In genomic region chr19:51576850-51577249, GRCh38 we compare ENCODE assay signal across 1 cellular context.
TF ChIP-seq lines count a peak whose summit lies in the region.

No MANE protein-coding gene starts in this region.

TF ChIP-seq in GM12878, 131 proteins besides CTCF, POLR2A, EP300 and RAD21:
- TF ChIP-seq PKNOX1 (IDR thresholded peaks at IDR 0.05) (peak; percentile 53), ATF7 (IDR thresholded peaks at IDR 0.05; ENCODE audit: low read depth) (no peak), YY1 (IDR thresholded peaks at IDR 0.05; ENCODE audit: low read depth, low read length) (0 out of 2 replicates have a peak, but pooled peaks have one; percentile 3), GABPA (IDR thresholded peaks at IDR 0.05; ENCODE audit: low read depth) (no peak), ZSCAN29 (IDR thresholded peaks at IDR 0.05) (no peak), HDAC2 (IDR thresholded peaks at IDR 0.05) (no peak), MYC (IDR thresholded peaks at IDR 0.05; ENCODE audit: insufficient read depth, insufficient read length, insufficient replicate concordance, low read length, severe bottlenecking) (no peak), FOXM1 (IDR thresholded peaks at IDR 0.05; ENCODE audit: low read depth, low read length) (no peak)
- TF ChIP-seq, protein P1, sequence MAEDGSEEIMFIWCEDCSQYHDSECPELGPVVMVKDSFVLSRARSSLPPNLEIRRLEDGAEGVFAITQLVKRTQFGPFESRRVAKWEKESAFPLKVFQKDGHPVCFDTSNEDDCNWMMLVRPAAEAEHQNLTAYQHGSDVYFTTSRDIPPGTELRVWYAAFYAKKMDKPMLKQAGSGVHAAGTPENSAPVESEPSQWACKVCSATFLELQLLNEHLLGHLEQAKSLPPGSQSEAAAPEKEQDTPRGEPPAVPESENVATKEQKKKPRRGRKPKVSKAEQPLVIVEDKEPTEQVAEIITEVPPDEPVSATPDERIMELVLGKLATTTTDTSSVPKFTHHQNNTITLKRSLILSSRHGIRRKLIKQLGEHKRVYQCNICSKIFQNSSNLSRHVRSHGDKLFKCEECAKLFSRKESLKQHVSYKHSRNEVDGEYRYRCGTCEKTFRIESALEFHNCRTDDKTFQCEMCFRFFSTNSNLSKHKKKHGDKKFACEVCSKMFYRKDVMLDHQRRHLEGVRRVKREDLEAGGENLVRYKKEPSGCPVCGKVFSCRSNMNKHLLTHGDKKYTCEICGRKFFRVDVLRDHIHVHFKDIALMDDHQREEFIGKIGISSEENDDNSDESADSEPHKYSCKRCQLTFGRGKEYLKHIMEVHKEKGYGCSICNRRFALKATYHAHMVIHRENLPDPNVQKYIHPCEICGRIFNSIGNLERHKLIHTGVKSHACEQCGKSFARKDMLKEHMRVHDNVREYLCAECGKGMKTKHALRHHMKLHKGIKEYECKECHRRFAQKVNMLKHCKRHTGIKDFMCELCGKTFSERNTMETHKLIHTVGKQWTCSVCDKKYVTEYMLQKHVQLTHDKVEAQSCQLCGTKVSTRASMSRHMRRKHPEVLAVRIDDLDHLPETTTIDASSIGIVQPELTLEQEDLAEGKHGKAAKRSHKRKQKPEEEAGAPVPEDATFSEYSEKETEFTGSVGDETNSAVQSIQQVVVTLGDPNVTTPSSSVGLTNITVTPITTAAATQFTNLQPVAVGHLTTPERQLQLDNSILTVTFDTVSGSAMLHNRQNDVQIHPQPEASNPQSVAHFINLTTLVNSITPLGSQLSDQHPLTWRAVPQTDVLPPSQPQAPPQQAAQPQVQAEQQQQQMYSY (CRISPR knock-in tag; IDR thresholded peaks at IDR 0.05) = no peak
